In genomic region chr7:31785081-31785480, GRCh38 we compare ENCODE assay signal across 14 cellular contexts.
DNase-seq lines count a peak whose midpoint lies in the region; ATAC-seq and TF ChIP-seq lines count a peak whose summit lies in the region.
"Had no signal": no experiment of that assay in that cellular context is flagged by ENCODE, and none has a peak within 500 bp of the region (broad histone marks: within the 10 kb centered on the region; RNA-seq: fewer than 3 reads in every experiment).

No MANE protein-coding gene starts in this region.

- H3K4me1 ChIP-seq in left ventricle myocardium inferior = peaks cover 5% of the 10 kb centered on the region
- H3K4me1 ChIP-seq in right cardiac atrium (ENCODE audit: control insufficient read depth, insufficient read depth, low read length) = peaks cover 2% of the 10 kb centered on the region
- no peaks in the 10 kb centered on the region for H3K4me1 ChIP-seq in stomach
- H3K4me1 ChIP-seq in hepatocyte (ENCODE audit: insufficient read depth) = no peaks in the 10 kb centered on the region

- H3K27me3 ChIP-seq in left ventricle myocardium inferior (ENCODE audit: low read depth) (no peaks in the 10 kb centered on the region), right cardiac atrium (ENCODE audit: control insufficient read depth, insufficient read depth) (no peaks in the 10 kb centered on the region), stomach (no peaks in the 10 kb centered on the region), hepatocyte (no peaks in the 10 kb centered on the region)
- H3K27me3 ChIP-seq: BLaER1 treated with 17β-estradiol and CSF1 and Interleukin-3, amounts not matched to agents 10 nM and 100 nM had no signal

- no peaks in the 10 kb centered on the region for H4K20me1 ChIP-seq in hepatocyte (ENCODE audit: insufficient read depth, poor library complexity, severe bottlenecking)
- H4K20me1 ChIP-seq: BLaER1 treated with 17β-estradiol and CSF1 and Interleukin-3, amounts not matched to agents 10 nM and 100 nM had no signal

- no peaks in the 10 kb centered on the region for H3K9me2 ChIP-seq in hepatocyte (replicated peaks; ENCODE audit: insufficient read depth)

- TF ChIP-seq CTCF in left ventricle myocardium inferior (IDR thresholded peaks at IDR 0.05; ENCODE audit: borderline replicate concordance) (no peak), stomach (IDR thresholded peaks at IDR 0.05) (no peak), hepatocyte (IDR thresholded peaks at IDR 0.05; ENCODE audit: poor library complexity) (no peak)

- WGBS in right cardiac atrium = 45% methylated on average over 2 of the region's 2 CpGs
- WGBS in stomach, 5 donors = 60 to 82% (median 62%) methylated on average over 2 of the region's 2 CpGs
- WGBS in hepatocyte (ENCODE audit: low lambda C conversion rate, missing lambda C conversion rate) = 67% methylated on average over 2 of the region's 2 CpGs

- TF ChIP-seq POLR2A in stomach (IDR thresholded peaks at IDR 0.05) = no peak

- intact Hi-C loops in Right ventricle myocardium inferior (cut with DNase I) (no loop called here), left ventricle myocardium inferior (cut with micrococcal nuclease) (no loop called here), right cardiac atrium (cut with DNase I) (loop anchor here in 1 of 4 donors (10.0 kb wide), 1 partner anchor 380 kb away; no protein-coding TSS in a partner anchor), stomach (cut with DNase I; ENCODE audit: low total_unique reads) (no loop called here)

- H2AFZ ChIP-seq in hepatocyte = no peak overlapping the region

- no peak for DNase-seq in Right ventricle myocardium inferior (ENCODE audit: missing footprints)
- no peak for DNase-seq in left ventricle myocardium inferior
- peak; percentile 72 for DNase-seq in NCI-H82 (lab: John Stamatoyannopoulos, UW)
- peak in 2 of 3 donors; percentile 46 to 48 for DNase-seq in right cardiac atrium
- DNase-seq in stomach = no peak
- no peak for DNase-seq in hepatocyte (ENCODE audit: low spot score)
- DNase-seq: H7; MV-4-11; NCI-H1417; NCI-H2081; NCI-H524 treated with DMSO at 0.1 percent for 48 hours; NK-92 treated with Interleukin-12 subunit alpha and Interleukin-12 subunit beta, amount 100 ng/mL, for 24 hours had no signal

- H3K9me3 ChIP-seq in left ventricle myocardium inferior (replicated peaks) = no peaks in the 10 kb centered on the region
- H3K9me3 ChIP-seq in right cardiac atrium (ENCODE audit: control insufficient read depth, low read length) = no peaks in the 10 kb centered on the region
- H3K9me3 ChIP-seq in stomach = no peaks in the 10 kb centered on the region
- H3K9me3 ChIP-seq in hepatocyte (ENCODE audit: low read depth) = no peaks in the 10 kb centered on the region

- H3K36me3 ChIP-seq in left ventricle myocardium inferior (peaks cover 6% of the 10 kb centered on the region), stomach (no peaks in the 10 kb centered on the region), hepatocyte (replicated peaks; ENCODE audit: insufficient read depth, low read depth) (no peaks in the 10 kb centered on the region)
- H3K36me3 ChIP-seq: BLaER1 treated with 17β-estradiol and CSF1 and Interleukin-3, amounts not matched to agents 10 nM and 100 nM had no signal

- peak; percentile 30 for ATAC-seq in Right ventricle myocardium inferior
- peak; percentile 14 to 54 for ATAC-seq in right cardiac atrium
- no peak for ATAC-seq in HG02678 (IDR thresholded peaks at IDR 0.05; ENCODE audit: unreplicated experiment)

- TF ChIP-seq EP300 in stomach (IDR thresholded peaks at IDR 0.05) = no peak

- no peak overlapping the region for H3K27ac ChIP-seq in left ventricle myocardium inferior (replicated peaks)
- H3K27ac ChIP-seq in right cardiac atrium (ENCODE audit: low read length) = no peak overlapping the region
- H3K27ac ChIP-seq in stomach = no peak overlapping the region
- no peak overlapping the region for H3K27ac ChIP-seq in hepatocyte
- H3K27ac ChIP-seq: BLaER1 treated with 17β-estradiol and CSF1 and Interleukin-3, amounts not matched to agents 10 nM and 100 nM had no signal

- H3K79me2 ChIP-seq in hepatocyte = no peaks in the 10 kb centered on the region

- no peak overlapping the region for H3K4me3 ChIP-seq in left ventricle myocardium inferior
- no peak overlapping the region for H3K4me3 ChIP-seq in right cardiac atrium (ENCODE audit: low read length)
- H3K4me3 ChIP-seq in stomach = no peak overlapping the region
- no peak overlapping the region for H3K4me3 ChIP-seq in hepatocyte
- H3K4me3 ChIP-seq: BLaER1 treated with 17β-estradiol and CSF1 and Interleukin-3, amounts not matched to agents 10 nM and 100 nM had no signal

- no peak overlapping the region for H3K4me2 ChIP-seq in hepatocyte

Comparison
In these comparisons a context has a peak if more than half of its experiments do, and no peak if none do; other contexts are left out.
1. DNase-seq: peak in NCI-H82 (single experiment) and right cardiac atrium (2 of 3); none in Right ventricle myocardium inferior (single experiment), left ventricle myocardium inferior (single experiment), stomach (single experiment) and hepatocyte (single experiment).